Comparison of ENCODE assay signal across 12 cellular contexts in genomic region chr11:129023968-129024676, GRCh38.
DNase-seq lines count a peak whose midpoint lies in the region; ATAC-seq and TF ChIP-seq lines count a peak whose summit lies in the region.
"Had no signal": no experiment of that assay in that cellular context is flagged by ENCODE, and none has a peak within 500 bp of the region (broad histone marks: within the 10 kb centered on the region; RNA-seq: fewer than 3 reads in every experiment).

No MANE protein-coding gene starts in this region.

- no peaks in the 10 kb centered on the region for H3K27me3 Mint-ChIP-seq in activated CD4-positive, alpha-beta memory T cell treated with anti-CD3 and anti-CD28 coated beads for 36 hours
- H3K27me3 Mint-ChIP-seq in activated CD4-positive, alpha-beta memory T cell treated with anti-CD3 and anti-CD28 coated beads, Interleukin-2, amount 10 ng/mL, durations not matched to agents 7 days and 5 days: peaks cover 4% of the 10 kb centered on the region

- no peaks in the 10 kb centered on the region for H3K4me1 ChIP-seq in iPS DF 6.9 (ENCODE audit: control insufficient read depth, insufficient read depth, low read length)
- peaks cover 35% of the 10 kb centered on the region for H3K4me1 ChIP-seq in suprapubic skin

- no peak overlapping the region for H3K4me3 Mint-ChIP-seq in activated CD4-positive, alpha-beta memory T cell treated with anti-CD3 and anti-CD28 coated beads for 36 hours
- no peak overlapping the region for H3K4me3 Mint-ChIP-seq in activated CD4-positive, alpha-beta memory T cell treated with anti-CD3 and anti-CD28 coated beads, Interleukin-2, amount 10 ng/mL, durations not matched to agents 7 days and 5 days
- H3K4me3 Mint-ChIP-seq: B cell; natural killer cell treated with Interleukin-12 subunit alpha and Interleukin-12 subunit beta and Interleukin-15 and Interleukin-18, amount 100 ng/mL, for 72 hours; T-helper 1 cell treated with Interleukin-12 subunit alpha and Interleukin-12 subunit beta and Interleukin-4 antibody, amounts not matched to agents 30 μg/mL and 1 μg/mL, for 36 hours had no signal

- no peak for TF ChIP-seq POLR2A in suprapubic skin (IDR thresholded peaks at IDR 0.05)

- no peaks in the 10 kb centered on the region for H3K27me3 ChIP-seq in iPS DF 6.9 (ENCODE audit: control insufficient read depth, insufficient read depth, low read length)
- H3K27me3 ChIP-seq in suprapubic skin: no peaks in the 10 kb centered on the region
- H3K27me3 ChIP-seq in MG63: no peaks in the 10 kb centered on the region

- H3K36me3 ChIP-seq in iPS DF 6.9 (ENCODE audit: control insufficient read depth, insufficient read depth, low read length) (no peaks in the 10 kb centered on the region), suprapubic skin (no peaks in the 10 kb centered on the region), MG63 (no peaks in the 10 kb centered on the region)

- no peak for TF ChIP-seq CTCF in suprapubic skin (IDR thresholded peaks at IDR 0.05)

- TF ChIP-seq EP300 in suprapubic skin (IDR thresholded peaks at IDR 0.05): no peak

- CTCF ChIA-PET in activated CD4-positive, alpha-beta memory T cell treated with anti-CD3 and anti-CD28 coated beads for 36 hours (lab: Charles Lee): no interaction called here
- CTCF ChIA-PET in activated CD4-positive, alpha-beta memory T cell treated with anti-CD3 and anti-CD28 coated beads, Interleukin-2, amount 10 ng/mL, durations not matched to agents 7 days and 5 days (lab: Charles Lee): no interaction called here

- no CpG with 5 or more reads among the region's 2 CpGs for WGBS in iPS DF 6.9 (ENCODE audit: insufficient coverage, insufficient read length)
- WGBS in suprapubic skin: 20% methylated on average over 2 of the region's 2 CpGs

- H3K4me3 ChIP-seq in iPS DF 6.9 (ENCODE audit: low read length): no peak overlapping the region
- peak overlapping the region; percentile 36 for H3K4me3 ChIP-seq in suprapubic skin
- no peak overlapping the region for H3K4me3 ChIP-seq in MG63

- POLR2A ChIA-PET in activated CD4-positive, alpha-beta memory T cell treated with anti-CD3 and anti-CD28 coated beads for 36 hours (lab: Charles Lee): no interaction called here
- POLR2A ChIA-PET in activated CD4-positive, alpha-beta memory T cell treated with anti-CD3 and anti-CD28 coated beads, Interleukin-2, amount 10 ng/mL, durations not matched to agents 7 days and 5 days (lab: Charles Lee): interaction anchor here (1.0 kb wide), 1 partner anchor 38 kb away, joined by 3 read pairs; no protein-coding TSS in a partner anchor

- H3K9me3 Mint-ChIP-seq in activated CD4-positive, alpha-beta memory T cell treated with anti-CD3 and anti-CD28 coated beads for 36 hours: no peaks in the 10 kb centered on the region
- no peaks in the 10 kb centered on the region for H3K9me3 Mint-ChIP-seq in activated CD4-positive, alpha-beta memory T cell treated with anti-CD3 and anti-CD28 coated beads, Interleukin-2, amount 10 ng/mL, durations not matched to agents 7 days and 5 days
- H3K9me3 Mint-ChIP-seq: natural killer cell treated with Interleukin-12 subunit alpha and Interleukin-12 subunit beta and Interleukin-15 and Interleukin-18, amount 100 ng/mL, for 72 hours; T-helper 1 cell treated with Interleukin-12 subunit alpha and Interleukin-12 subunit beta and Interleukin-4 antibody, amounts not matched to agents 30 μg/mL and 1 μg/mL, for 36 hours had no signal

- H3K9me3 ChIP-seq in iPS DF 6.9 (ENCODE audit: control insufficient read depth, insufficient read depth, low read length): no peaks in the 10 kb centered on the region
- H3K9me3 ChIP-seq in suprapubic skin: no peaks in the 10 kb centered on the region
- H3K9me3 ChIP-seq in MG63: no peaks in the 10 kb centered on the region

- intact Hi-C loops in activated CD4-positive, alpha-beta memory T cell treated with anti-CD3 and anti-CD28 coated beads for 36 hours (cut with micrococcal nuclease): no loop called here

- DNase-seq in activated CD4-positive, alpha-beta memory T cell treated with anti-CD3 and anti-CD28 coated beads for 36 hours: peak; percentile 15
- DNase-seq in activated CD4-positive, alpha-beta memory T cell treated with anti-CD3 and anti-CD28 coated beads, Interleukin-2, amount 10 ng/mL, durations not matched to agents 7 days and 5 days: no peak
- DNase-seq in RPMI8226: peak; percentile 23
- DNase-seq in iPS DF 6.9 (ENCODE audit: low read depth, low spot score): peak; percentile 13
- no peak for DNase-seq in suprapubic skin (ENCODE audit: low spot score in 2 of 2)
- no peak for DNase-seq in activated CD8-positive, alpha-beta memory T cell treated with anti-CD3 and anti-CD28 coated beads, Interleukin-2, amount 50 U/mL, for 48 hours
- DNase-seq in MG63: no peak
- DNase-seq: cerebellar nuclear complex had no signal

- no peaks in the 10 kb centered on the region for H3K36me3 Mint-ChIP-seq in activated CD4-positive, alpha-beta memory T cell treated with anti-CD3 and anti-CD28 coated beads for 36 hours
- no peaks in the 10 kb centered on the region for H3K36me3 Mint-ChIP-seq in activated CD4-positive, alpha-beta memory T cell treated with anti-CD3 and anti-CD28 coated beads, Interleukin-2, amount 10 ng/mL, durations not matched to agents 7 days and 5 days (ENCODE audit: low read depth)
- H3K36me3 Mint-ChIP-seq: natural killer cell treated with Interleukin-12 subunit alpha and Interleukin-12 subunit beta and Interleukin-15 and Interleukin-18, amount 100 ng/mL, for 72 hours had no signal

- H3K27ac Mint-ChIP-seq in activated CD4-positive, alpha-beta memory T cell treated with anti-CD3 and anti-CD28 coated beads for 36 hours: no peak overlapping the region
- no peak overlapping the region for H3K27ac Mint-ChIP-seq in activated CD4-positive, alpha-beta memory T cell treated with anti-CD3 and anti-CD28 coated beads, Interleukin-2, amount 10 ng/mL, durations not matched to agents 7 days and 5 days
- H3K27ac Mint-ChIP-seq: B cell; natural killer cell treated with Interleukin-12 subunit alpha and Interleukin-12 subunit beta and Interleukin-15 and Interleukin-18, amount 100 ng/mL, for 72 hours; T-helper 1 cell treated with Interleukin-12 subunit alpha and Interleukin-12 subunit beta and Interleukin-4 antibody, amounts not matched to agents 30 μg/mL and 1 μg/mL, for 36 hours had no signal

- H3K27ac ChIP-seq in iPS DF 6.9 (ENCODE audit: low read length) (no peak overlapping the region), suprapubic skin (peak overlapping the region; percentile 68)

- H3K4me1 Mint-ChIP-seq in activated CD4-positive, alpha-beta memory T cell treated with anti-CD3 and anti-CD28 coated beads for 36 hours (ENCODE audit: low read depth): peaks cover 27% of the 10 kb centered on the region
- peaks cover 11% of the 10 kb centered on the region for H3K4me1 Mint-ChIP-seq in activated CD4-positive, alpha-beta memory T cell treated with anti-CD3 and anti-CD28 coated beads, Interleukin-2, amount 10 ng/mL, durations not matched to agents 7 days and 5 days

- ATAC-seq in GM18868 (IDR thresholded peaks at IDR 0.05; ENCODE audit: unreplicated experiment): no peak
- ATAC-seq: natural killer cell treated with Interleukin-12 subunit alpha and Interleukin-12 subunit beta and Interleukin-15 and Interleukin-18, amount 100 ng/mL, for 72 hours had no signal

Comparison
In these comparisons a context has a peak if more than half of its experiments do, and no peak if none do; other contexts are left out.
1. DNase-seq: peak in activated CD4-positive, alpha-beta memory T cell treated with anti-CD3 and anti-CD28 coated beads for 36 hours (single experiment), RPMI8226 (single experiment) and iPS DF 6.9 (single experiment); none in activated CD4-positive, alpha-beta memory T cell treated with anti-CD3 and anti-CD28 coated beads, Interleukin-2, amount 10 ng/mL, durations not matched to agents 7 days and 5 days (single experiment), suprapubic skin (0 of 2), activated CD8-positive, alpha-beta memory T cell treated with anti-CD3 and anti-CD28 coated beads, Interleukin-2, amount 50 U/mL, for 48 hours (single experiment) and MG63 (single experiment).